26 cellular contexts compared by ENCODE assay signal in the genomic region with DNA sequence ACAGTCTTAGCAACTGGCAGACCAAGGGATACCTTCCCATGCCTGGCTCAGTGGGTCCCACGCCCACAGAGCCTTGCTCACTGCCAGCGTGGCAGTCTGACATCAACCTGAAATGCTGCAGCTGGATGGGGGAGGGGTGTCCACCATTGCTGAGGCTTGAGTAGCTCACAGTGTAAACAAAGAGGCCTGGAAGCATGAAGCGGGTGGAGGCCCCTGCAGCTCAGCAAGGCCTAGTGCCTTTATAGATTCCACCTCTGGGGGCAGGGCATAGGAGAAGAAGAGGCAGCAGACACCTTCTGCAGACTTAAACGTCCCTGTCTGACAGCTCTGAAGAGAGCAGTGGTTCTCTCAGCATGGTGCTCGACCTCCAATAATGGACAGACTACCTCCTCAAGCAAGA.
A peak's percentile ranks its signal among the peaks of the same experiment; 100 is the strongest.
DNase-seq lines count a peak whose midpoint lies in the region; ATAC-seq, FAIRE-seq and TF ChIP-seq lines count a peak whose summit lies in the region.
"Had no signal": no experiment of that assay in that cellular context is flagged by ENCODE, and none has a peak within 500 bp of the region (broad histone marks: within the 10 kb centered on the region; RNA-seq: fewer than 3 reads in every experiment).

No MANE protein-coding gene starts in this region.

- H3K4me1 Mint-ChIP-seq in chondrocyte (ENCODE audit: low read depth): no peaks in the 10 kb centered on the region
- H3K4me1 Mint-ChIP-seq: activated CD4-positive, alpha-beta T cell treated with anti-CD3 and anti-CD28 coated beads, Interleukin-2, amount 10 ng/mL, durations not matched to agents 24 days and 14 days; activated CD8-positive, alpha-beta memory T cell treated with anti-CD3 and anti-CD28 coated beads, Interleukin-2, amount 10 ng/mL, durations not matched to agents 7 days and 5 days; CD8-positive, alpha-beta memory T cell had no signal

- H3K79me2 ChIP-seq in mesendoderm (ENCODE audit: control insufficient read depth, insufficient read depth, low read length): no peaks in the 10 kb centered on the region

- H4K8ac ChIP-seq in mesendoderm (ENCODE audit: low read depth, low read length): no peak overlapping the region

- no peak overlapping the region for H2BK15ac ChIP-seq in mesendoderm (replicated peaks; ENCODE audit: low read depth)

- H3K4me3 ChIP-seq in cardiac muscle cell (no peak overlapping the region), mesendoderm (ENCODE audit: low read length) (no peak overlapping the region), small intestine (ENCODE audit: low read depth in 1 of 2, low read length in 2 of 2) (no peak overlapping the region)
- H3K4me3 ChIP-seq: mucosa of descending colon, SJSA1, skin epidermis had no signal

- H3K27ac ChIP-seq in cardiac muscle cell (no peak overlapping the region), mesendoderm (ENCODE audit: low read depth, low read length) (no peak overlapping the region), small intestine (ENCODE audit: low read depth in 1 of 2, low read length in 1 of 2) (no peak overlapping the region)
- H3K27ac ChIP-seq: SJSA1, skin epidermis had no signal

- no peak overlapping the region for H2BK5ac ChIP-seq in mesendoderm (ENCODE audit: low read length)

- no peaks in the 10 kb centered on the region for H3K9me3 ChIP-seq in cardiac muscle cell (ENCODE audit: low read depth)
- no peaks in the 10 kb centered on the region for H3K9me3 ChIP-seq in small intestine (ENCODE audit: control insufficient read depth, low read depth)

- DNase-seq in cardiac muscle cell (ENCODE audit: low read depth in 1 of 2, low spot score in 1 of 2) (peak; percentile 9 to 21), cardiac septum (ENCODE audit: low spot score) (no peak), chondrocyte (ENCODE audit: low spot score) (peak; percentile 30), mesendoderm (peak; percentile 69), small intestine (no peak), SKM-1 treated with dmso at 0.1 percent for 144 hours (lab: John Stamatoyannopoulos, UW; ENCODE audit: unreplicated experiment) (no peak)
- DNase-seq in stimulated activated CD4-positive, alpha-beta T cell treated with anti-CD3 and anti-CD28 coated beads, Interleukin-4, amount 100 ng/mL, for 1 hour: no peak
- DNase-seq: activated CD4-positive, alpha-beta T cell treated with anti-CD3 and anti-CD28 coated beads, Interleukin-2, amount 10 ng/mL, durations not matched to agents 24 days and 14 days; activated CD8-positive, alpha-beta memory T cell treated with anti-CD3 and anti-CD28 coated beads, Interleukin-2, amount 10 ng/mL, durations not matched to agents 7 days and 5 days; AML-193; CD8-positive, alpha-beta memory T cell; Karpas-422; left ventricle myocardium superior; mucosa of descending colon; NCI-H1105 treated with DMSO at 0.1 percent for 48 hours; NCI-H2029 treated with DMSO at 0.1 percent for 48 hours; NCI-H345; stimulated activated naive CD4-positive, alpha-beta T cell treated with Interleukin-2 at 50 U/mL for 16 hours had no signal

- FAIRE-seq in small intestine (lab: Jason Lieb, UNC): no peak
- FAIRE-seq: astrocyte had no signal

- no peak overlapping the region for H3K4me2 ChIP-seq in mesendoderm (ENCODE audit: low read length)

- no peaks in the 10 kb centered on the region for H3K4me1 ChIP-seq in cardiac muscle cell (ENCODE audit: low read depth)
- no peaks in the 10 kb centered on the region for H3K4me1 ChIP-seq in mesendoderm (ENCODE audit: control insufficient read depth, low read depth, low read length)
- no peaks in the 10 kb centered on the region for H3K4me1 ChIP-seq in small intestine (ENCODE audit: control insufficient read depth in 2 of 2, insufficient read depth in 1 of 2, low read depth in 1 of 2, low read length in 1 of 2)
- H3K4me1 ChIP-seq: SJSA1 had no signal

- no peaks in the 10 kb centered on the region for H3K27me3 ChIP-seq in cardiac muscle cell
- no peaks in the 10 kb centered on the region for H3K27me3 ChIP-seq in mesendoderm (ENCODE audit: insufficient read depth, low read length, poor library complexity)
- no peaks in the 10 kb centered on the region for H3K27me3 ChIP-seq in small intestine (ENCODE audit: control insufficient read depth in 2 of 2, insufficient read depth in 2 of 2, low read length in 2 of 2)
- H3K27me3 ChIP-seq: SJSA1 had no signal

- H3K4ac ChIP-seq in mesendoderm (ENCODE audit: low read depth, low read length): no peak overlapping the region

- H3K18ac ChIP-seq in mesendoderm (ENCODE audit: low read length): no peak overlapping the region

- no peak overlapping the region for H3K27ac Mint-ChIP-seq in chondrocyte (ENCODE audit: unreplicated experiment)
- H3K27ac Mint-ChIP-seq: activated CD4-positive, alpha-beta T cell treated with anti-CD3 and anti-CD28 coated beads, Interleukin-2, amount 10 ng/mL, durations not matched to agents 24 days and 14 days; activated CD8-positive, alpha-beta memory T cell treated with anti-CD3 and anti-CD28 coated beads, Interleukin-2, amount 10 ng/mL, durations not matched to agents 7 days and 5 days; activated naive CD8-positive, alpha-beta T cell; activated T-helper 1 cell treated with anti-CD3 and anti-CD28 coated beads, Interleukin-12 subunit alpha, Interleukin-12 subunit beta, Interleukin-2, Interleukin-4 antibody, amounts not matched to agents 30 ng/mL and 10 ng/mL and 1 ng/mL, durations not matched to agents 14 hours and 24 hours and 36 hours; CD8-positive, alpha-beta memory T cell; T-helper 1 cell treated with Interleukin-12 subunit alpha and Interleukin-12 subunit beta and Interleukin-4 antibody, amounts not matched to agents 30 μg/mL and 1 μg/mL, for 36 hours had no signal

- no peaks in the 10 kb centered on the region for H3K79me1 ChIP-seq in mesendoderm (ENCODE audit: low read length)

- intact Hi-C loops in cardiac septum (cut with DNase I): no loop called here

- no peak overlapping the region for H2AK5ac ChIP-seq in mesendoderm (ENCODE audit: low read length)

- H3K9me3 Mint-ChIP-seq in chondrocyte (ENCODE audit: low read depth): peaks cover 52% of the 10 kb centered on the region

- H3K27me3 Mint-ChIP-seq in chondrocyte (ENCODE audit: low read depth): no peaks in the 10 kb centered on the region
- H3K27me3 Mint-ChIP-seq: activated CD4-positive, alpha-beta T cell treated with anti-CD3 and anti-CD28 coated beads, Interleukin-2, amount 10 ng/mL, durations not matched to agents 24 days and 14 days; activated CD8-positive, alpha-beta memory T cell treated with anti-CD3 and anti-CD28 coated beads, Interleukin-2, amount 10 ng/mL, durations not matched to agents 7 days and 5 days; activated naive CD8-positive, alpha-beta T cell had no signal

- TF ChIP-seq CTCF in cardiac muscle cell (IDR thresholded peaks at IDR 0.05; ENCODE audit: low read depth, low read length) (no peak), chondrocyte (IDR thresholded peaks at IDR 0.05) (no peak)

- H3K36me3 ChIP-seq in cardiac muscle cell (no peaks in the 10 kb centered on the region), mesendoderm (ENCODE audit: control insufficient read depth, insufficient read depth, low read length) (no peaks in the 10 kb centered on the region), small intestine (ENCODE audit: control insufficient read depth in 2 of 2, insufficient read depth in 2 of 2, low read length in 2 of 2) (no peaks in the 10 kb centered on the region)
- H3K36me3 ChIP-seq: SJSA1 had no signal

- no peak overlapping the region for H2BK120ac ChIP-seq in mesendoderm (ENCODE audit: low read depth, low read length)

- no peak overlapping the region for H4K5ac ChIP-seq in mesendoderm (ENCODE audit: low read length)

- ATAC-seq in HG03039 (IDR thresholded peaks at IDR 0.05; ENCODE audit: unreplicated experiment): no peak
- ATAC-seq: activated CD8-positive, alpha-beta memory T cell treated with anti-CD3 and anti-CD28 coated beads, Interleukin-2, amount 10 ng/mL, durations not matched to agents 7 days and 5 days; left ventricle myocardium superior; mucosa of descending colon; Panc1 had no signal

- no peaks in the 10 kb centered on the region for H3K36me3 Mint-ChIP-seq in chondrocyte (ENCODE audit: low read depth)
- H3K36me3 Mint-ChIP-seq: activated CD8-positive, alpha-beta memory T cell treated with anti-CD3 and anti-CD28 coated beads, Interleukin-2, amount 10 ng/mL, durations not matched to agents 7 days and 5 days; activated naive CD8-positive, alpha-beta T cell; CD8-positive, alpha-beta memory T cell had no signal

- WGBS in mesendoderm (ENCODE audit: extremely low coverage, insufficient coverage, low lambda C conversion rate): no CpG with 5 or more reads among the region's 5 CpGs
- WGBS in small intestine, 3 donors: 13 to 22% (median 21%) methylated on average over 5 of the region's 5 CpGs

- no peak overlapping the region for H3K4me3 Mint-ChIP-seq in chondrocyte (ENCODE audit: unreplicated experiment)
- H3K4me3 Mint-ChIP-seq: activated CD4-positive, alpha-beta T cell treated with anti-CD3 and anti-CD28 coated beads, Interleukin-2, amount 10 ng/mL, durations not matched to agents 24 days and 14 days; activated CD8-positive, alpha-beta memory T cell treated with anti-CD3 and anti-CD28 coated beads, Interleukin-2, amount 10 ng/mL, durations not matched to agents 7 days and 5 days; activated naive CD8-positive, alpha-beta T cell; activated T-helper 1 cell treated with anti-CD3 and anti-CD28 coated beads, Interleukin-12 subunit alpha, Interleukin-12 subunit beta, Interleukin-2, Interleukin-4 antibody, amounts not matched to agents 30 ng/mL and 10 ng/mL and 1 ng/mL, durations not matched to agents 14 hours and 24 hours and 36 hours; CD8-positive, alpha-beta memory T cell; T-helper 1 cell treated with Interleukin-12 subunit alpha and Interleukin-12 subunit beta and Interleukin-4 antibody, amounts not matched to agents 30 μg/mL and 1 μg/mL, for 36 hours had no signal

- no peak overlapping the region for H3K9ac ChIP-seq in mesendoderm (ENCODE audit: low read length)

- no peak overlapping the region for H3K23ac ChIP-seq in mesendoderm (ENCODE audit: low read length)

- no peak overlapping the region for H3K56ac ChIP-seq in mesendoderm (ENCODE audit: low read length)

Comparison
In these comparisons a context has a peak if more than half of its experiments do, and no peak if none do; other contexts are left out.
1. DNase-seq: peak in cardiac muscle cell (2 of 2), chondrocyte (single experiment) and mesendoderm (single experiment); none in cardiac septum (single experiment), stimulated activated CD4-positive, alpha-beta T cell treated with anti-CD3 and anti-CD28 coated beads, Interleukin-4, amount 100 ng/mL, for 1 hour (single experiment), small intestine (single experiment) and SKM-1 treated with dmso at 0.1 percent for 144 hours (single experiment).